ENCODE assay signal across 1 cellular context in the genomic region with DNA sequence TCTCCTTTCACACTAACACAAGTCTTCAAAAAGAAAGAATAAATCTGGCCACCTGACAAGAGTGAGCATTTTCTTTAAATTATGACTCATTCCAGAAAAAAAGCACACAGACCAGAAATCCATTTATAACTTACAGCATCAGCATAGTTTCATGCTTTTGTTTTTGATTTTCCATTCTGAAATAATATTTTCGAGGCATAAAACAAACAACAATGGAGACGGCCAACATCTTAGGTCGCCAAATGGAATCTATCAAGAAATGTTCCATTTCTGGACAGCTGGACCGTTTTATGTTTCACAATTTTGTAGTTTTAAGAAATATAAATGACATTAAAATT.
TF ChIP-seq lines count a peak whose summit lies in the region.

No MANE protein-coding gene starts in this region.

TF ChIP-seq in SK-N-SH, 30 proteins besides CTCF, POLR2A, EP300 and RAD21 (continued from another document):
- TF ChIP-seq EZH2phosphoT487 (IDR thresholded peaks at IDR 0.05; ENCODE audit: borderline replicate concordance, low read depth), result no peak
- TF ChIP-seq, protein P1, sequence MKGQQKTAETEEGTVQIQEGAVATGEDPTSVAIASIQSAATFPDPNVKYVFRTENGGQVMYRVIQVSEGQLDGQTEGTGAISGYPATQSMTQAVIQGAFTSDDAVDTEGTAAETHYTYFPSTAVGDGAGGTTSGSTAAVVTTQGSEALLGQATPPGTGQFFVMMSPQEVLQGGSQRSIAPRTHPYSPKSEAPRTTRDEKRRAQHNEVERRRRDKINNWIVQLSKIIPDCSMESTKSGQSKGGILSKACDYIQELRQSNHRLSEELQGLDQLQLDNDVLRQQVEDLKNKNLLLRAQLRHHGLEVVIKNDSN (IDR thresholded peaks at IDR 0.05; ENCODE audit: borderline replicate concordance, low read depth), result peak; percentile 41; the same call in 1 of the 2 replicates
- TF ChIP-seq RFX5 (IDR thresholded peaks at IDR 0.05; ENCODE audit: low read length), result no peak
- no peak; the same call in 1 of the 2 replicates for TF ChIP-seq GATA2 (CRISPR knock-in tag; IDR thresholded peaks at IDR 0.05)
- TF ChIP-seq, protein P2, sequence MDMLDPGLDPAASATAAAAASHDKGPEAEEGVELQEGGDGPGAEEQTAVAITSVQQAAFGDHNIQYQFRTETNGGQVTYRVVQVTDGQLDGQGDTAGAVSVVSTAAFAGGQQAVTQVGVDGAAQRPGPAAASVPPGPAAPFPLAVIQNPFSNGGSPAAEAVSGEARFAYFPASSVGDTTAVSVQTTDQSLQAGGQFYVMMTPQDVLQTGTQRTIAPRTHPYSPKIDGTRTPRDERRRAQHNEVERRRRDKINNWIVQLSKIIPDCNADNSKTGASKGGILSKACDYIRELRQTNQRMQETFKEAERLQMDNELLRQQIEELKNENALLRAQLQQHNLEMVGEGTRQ (IDR thresholded peaks at IDR 0.05; ENCODE audit: borderline replicate concordance, low read depth, low read length), result no peak
- no peak for TF ChIP-seq RXRA (IDR thresholded peaks at IDR 0.05; ENCODE audit: borderline replicate concordance, low read depth)
- TF ChIP-seq SMC3 (IDR thresholded peaks at IDR 0.05; ENCODE audit: low read depth, low read length), result no peak
- peak; percentile 83 for TF ChIP-seq TCF12 (IDR thresholded peaks at IDR 0.05)
- TF ChIP-seq JUND (IDR thresholded peaks at IDR 0.05), result peak; percentile 87
- TF ChIP-seq, protein P3, sequence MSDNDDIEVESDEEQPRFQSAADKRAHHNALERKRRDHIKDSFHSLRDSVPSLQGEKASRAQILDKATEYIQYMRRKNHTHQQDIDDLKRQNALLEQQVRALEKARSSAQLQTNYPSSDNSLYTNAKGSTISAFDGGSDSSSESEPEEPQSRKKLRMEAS (IDR thresholded peaks at IDR 0.05; ENCODE audit: low read depth), result peak; percentile 7; the same call in 1 of the 2 replicates
- no peak for TF ChIP-seq NRF1 (IDR thresholded peaks at IDR 0.05; ENCODE audit: low read depth, low read length)
- no peak for TF ChIP-seq RCOR1 (IDR thresholded peaks at IDR 0.05; ENCODE audit: low read length)
